ENCODE assay signal across 8 cellular contexts in genomic region chr2:218979846-218980738, GRCh38. TPM values are rescaled to one million over a fixed set of nuclear protein-coding genes. Genes with fewer than 3 reads are reported as not detected.
DNase-seq lines count a peak whose midpoint lies in the region; ATAC-seq and TF ChIP-seq lines count a peak whose summit lies in the region.

No MANE protein-coding gene starts in this region.

- H3K27me3 ChIP-seq in RWPE2 (ENCODE audit: insufficient read depth, poor library complexity, severe bottlenecking) (peaks cover 66% of the 10 kb centered on the region), suprapubic skin (peaks cover 100% of the 10 kb centered on the region)

- TF ChIP-seq EP300 in suprapubic skin (IDR thresholded peaks at IDR 0.05), result no peak

- H3K4me3 ChIP-seq in RWPE2 (ENCODE audit: severe bottlenecking) (peak overlapping the region; percentile 11), foreskin fibroblast (ENCODE audit: low read depth in 1 of 2, low read length in 2 of 2) (peak overlapping the region; percentile 27 to 38), suprapubic skin (peak overlapping the region; percentile 29)

- DNase-seq in ELR (ENCODE audit: low read depth) (peak; percentile 82), H4 (ENCODE audit: low spot score) (peak; percentile 76), LoVo (ENCODE audit: low spot score) (peak; percentile 85), RWPE2 (ENCODE audit: low spot score) (peak; percentile 71), foreskin fibroblast (peak; percentile 55 to 86), nucleus accumbens (lab: John Stamatoyannopoulos, UW) (peak in 52 of 56 donors; percentile 9 to 88 (median 58)), suprapubic skin (ENCODE audit: low spot score in 2 of 2) (peak; percentile 85 to 87)
- DNase-seq in activated effector memory CD4-positive, alpha-beta T cell treated with Interleukin-2 at 50 U/mL for 16 hours, result peak; percentile 70

- H3K27ac ChIP-seq in RWPE2 (ENCODE audit: poor library complexity, severe bottlenecking) (no peak overlapping the region), suprapubic skin (no peak overlapping the region)

- TF ChIP-seq CTCF in RWPE2 (IDR thresholded peaks at IDR 0.05; ENCODE audit: poor library complexity, severe bottlenecking), result peak; percentile 92
- peak; percentile 93 for TF ChIP-seq CTCF in foreskin fibroblast (IDR thresholded peaks at IDR 0.05; ENCODE audit: low read depth, low read length)
- TF ChIP-seq CTCF in suprapubic skin (IDR thresholded peaks at IDR 0.05), result peak; percentile 61 to 93

- H3K36me3 ChIP-seq in RWPE2 (ENCODE audit: low read depth) (no peaks in the 10 kb centered on the region), suprapubic skin (no peaks in the 10 kb centered on the region)

- ATAC-seq in RWPE2 (ENCODE audit: low read depth), result peak; percentile 84

- H3K9me3 ChIP-seq in RWPE2 (ENCODE audit: severe bottlenecking), result no peaks in the 10 kb centered on the region
- H3K9me3 ChIP-seq in suprapubic skin, result no peaks in the 10 kb centered on the region

- no peak for TF ChIP-seq POLR2A in suprapubic skin (IDR thresholded peaks at IDR 0.05)

- no peaks in the 10 kb centered on the region for H3K4me1 ChIP-seq in RWPE2 (ENCODE audit: insufficient read depth, poor library complexity, severe bottlenecking)
- peaks cover 45% of the 10 kb centered on the region for H3K4me1 ChIP-seq in suprapubic skin

- WGBS in suprapubic skin, result 4% methylated on average over 34 of the region's 39 CpGs

RNA-seq across cellular contexts. Expression of gene FEV, which starts 4.9 kb away (rescaled TPM):
- not detected in 2 replicates for total RNA-seq in H4 (2014; rRNA removed; shearing (Covaris generic))
- not detected for total RNA-seq in suprapubic skin

RNA-seq across cellular contexts. Expression of gene CRYBA2, which starts 13.1 kb away (rescaled TPM):
- total RNA-seq in H4 (2014; rRNA removed; shearing (Covaris generic)), result not detected in 2 replicates
- total RNA-seq in suprapubic skin, result not detected

RNA-seq across cellular contexts. Expression of gene CDK5R2, which starts 20.6 kb away (rescaled TPM):
- 0.45 and 0.75 TPM in 2 replicates for total RNA-seq in H4 (2014; rRNA removed; shearing (Covaris generic))
- total RNA-seq in suprapubic skin, result not detected
